10 cellular contexts compared by ENCODE assay signal in genomic region chr1:12406218-12407021, GRCh38.
DNase-seq lines count a peak whose midpoint lies in the region; ATAC-seq and TF ChIP-seq lines count a peak whose summit lies in the region.
"Had no signal": no experiment of that assay in that cellular context is flagged by ENCODE, and none has a peak within 500 bp of the region (broad histone marks: within the 10 kb centered on the region; RNA-seq: fewer than 3 reads in every experiment).

No MANE protein-coding gene starts in this region.

- peak overlapping the region; percentile 71 for H3K27ac Mint-ChIP-seq in chondrocyte (ENCODE audit: unreplicated experiment)

- intact Hi-C loops in stomach (cut with DNase I; ENCODE audit: low total_unique reads) = no loop called here

- no peaks in the 10 kb centered on the region for H3K27me3 ChIP-seq in stomach

- H3K9me3 ChIP-seq in stomach = peaks cover 0 to 5% (median 0%) of the 10 kb centered on the region in 4 donors

- no peak for TF ChIP-seq CTCF in chondrocyte (IDR thresholded peaks at IDR 0.05)
- TF ChIP-seq CTCF in stomach (IDR thresholded peaks at IDR 0.05) = no peak

- DNase-seq in NOMO-1 treated with DMSO at 0.1 percent for 48 hours (lab: John Stamatoyannopoulos, UW; ENCODE audit: unreplicated experiment) (peak; percentile 56), chondrocyte (ENCODE audit: low spot score) (no peak), left lobe of liver (ENCODE audit: low spot score) (no peak), stomach (no peak), NCI-H1105 treated with DMSO at 0.1 percent for 48 hours (lab: John Stamatoyannopoulos, UW) (no peak), GM19240 (ENCODE audit: insufficient read length, low spot score) (no peak)
- DNase-seq: effector CD8-positive, alpha-beta T cell; KBM-7 had no signal

- H3K36me3 ChIP-seq in stomach = peaks cover 20 to 43% (median 25%) of the 10 kb centered on the region in 4 donors

- no peak overlapping the region for H3K4me3 Mint-ChIP-seq in chondrocyte (ENCODE audit: unreplicated experiment)

- TF ChIP-seq POLR2A in stomach (IDR thresholded peaks at IDR 0.05) = no peak

- no peaks in the 10 kb centered on the region for H3K27me3 Mint-ChIP-seq in chondrocyte (ENCODE audit: low read depth)

- H3K9me3 Mint-ChIP-seq in chondrocyte (ENCODE audit: low read depth) = peaks cover 8% of the 10 kb centered on the region

- no peak overlapping the region for H3K4me3 ChIP-seq in stomach

- WGBS in stomach, 5 donors = 42 to 55% (median 52%) methylated on average over 8 of the region's 8 CpGs

- peak overlapping the region; percentile 23 to 78 (median 65) for H3K27ac ChIP-seq in stomach

- H3K4me1 Mint-ChIP-seq in chondrocyte (ENCODE audit: low read depth) = peaks cover 38% of the 10 kb centered on the region

- peaks cover 46 to 74% (median 61%) of the 10 kb centered on the region in 4 donors for H3K4me1 ChIP-seq in stomach

- H3K36me3 Mint-ChIP-seq in chondrocyte (ENCODE audit: low read depth) = peaks cover 40% of the 10 kb centered on the region

- no peak for TF ChIP-seq EP300 in stomach (IDR thresholded peaks at IDR 0.05)

- ATAC-seq in left lobe of liver = peak; percentile 55
- ATAC-seq in HG03460 (IDR thresholded peaks at IDR 0.05; ENCODE audit: unreplicated experiment) = no peak
- no peak for ATAC-seq in GM19328 (IDR thresholded peaks at IDR 0.05; ENCODE audit: unreplicated experiment)
